ENCODE assay signal across 9 cellular contexts in genomic region chr2:47344890-47345583, GRCh38. TPM values are rescaled to one million over a fixed set of nuclear protein-coding genes. Genes with fewer than 3 reads are reported as not detected.
DNase-seq lines count a peak whose midpoint lies in the region; ATAC-seq, FAIRE-seq and TF ChIP-seq lines count a peak whose summit lies in the region.
"Had no signal": no experiment of that assay in that cellular context is flagged by ENCODE, and none has a peak within 500 bp of the region (broad histone marks: within the 10 kb centered on the region; RNA-seq: fewer than 3 reads in every experiment).

No MANE protein-coding gene starts in this region.

- in situ Hi-C loops in HepG2 (cut with HindIII; ENCODE audit: extremely low pct_ligation_motif_present, low pct_unique_long_range_greater_than_20kb): no loop called here

- no peak overlapping the region for H2AFZ ChIP-seq in HepG2 (ENCODE audit: low read length)

- TF ChIP-seq POLR2A in HepG2 (IDR thresholded peaks at IDR 0.05; ENCODE audit: insufficient read depth in 1 of 2, low read depth in 2 of 2, low read length in 2 of 2): peak; percentile 83 to 91
- peak in 1 of 2 donors; percentile 71 for TF ChIP-seq POLR2A in thyroid gland (IDR thresholded peaks at IDR 0.05)

- peak overlapping the region; percentile 66 to 97 (median 70) for H3K4me3 ChIP-seq in HepG2 (replicated peaks in 1 of 3; ENCODE audit: insufficient read depth in 1 of 3, low read depth in 2 of 3, low read length in 3 of 3)
- peak overlapping the region in 1 of 3 donors; percentile 10 for H3K4me3 ChIP-seq in thyroid gland (replicated peaks in 1 of 3)
- H3K4me3 ChIP-seq in CD4-positive, alpha-beta memory T cell (ENCODE audit: low read length in 2 of 2): no peak overlapping the region

- H3K9me3 Mint-ChIP-seq in CD4-positive, alpha-beta memory T cell: no peaks in the 10 kb centered on the region
- H3K9me3 Mint-ChIP-seq: T-helper 1 cell treated with Interleukin-12 subunit alpha and Interleukin-12 subunit beta and Interleukin-4 antibody, amounts not matched to agents 30 μg/mL and 1 μg/mL, for 36 hours had no signal

- DNase-seq in HEK293T (ENCODE audit: extremely low spot score): peak; percentile 88
- peak; percentile 99 for DNase-seq in NCI-H82 (lab: John Stamatoyannopoulos, UW)
- DNase-seq in ecto neural progenitor cell (ENCODE audit: low spot score): peak; percentile 95
- peak; percentile 100 for DNase-seq in HepG2 (ENCODE audit: low spot score)
- DNase-seq in thyroid gland: peak; percentile 86 to 88
- DNase-seq in activated gamma-delta T cell (lab: John Stamatoyannopoulos, UW): no peak
- DNase-seq in CD4-positive, alpha-beta memory T cell: no peak
- no peak for DNase-seq in T-helper 9 cell

- peaks cover 22% of the 10 kb centered on the region for H3K79me2 ChIP-seq in HepG2 (ENCODE audit: insufficient read depth, low read length)

- H3K4me3 Mint-ChIP-seq in CD4-positive, alpha-beta memory T cell: peak overlapping the region in 2 of 8 donors; percentile 34 to 46
- H3K4me3 Mint-ChIP-seq: T-helper 1 cell treated with Interleukin-12 subunit alpha and Interleukin-12 subunit beta and Interleukin-4 antibody, amounts not matched to agents 30 μg/mL and 1 μg/mL, for 36 hours had no signal

- H3K4me1 Mint-ChIP-seq in CD4-positive, alpha-beta memory T cell: peaks cover 3 to 13% (median 5%) of the 10 kb centered on the region in 4 donors

- H4K20me1 ChIP-seq in HepG2 (ENCODE audit: insufficient read depth, low read length): no peaks in the 10 kb centered on the region

- TF ChIP-seq CTCF in HepG2 (CRISPR knock-in tag; IDR thresholded peaks at IDR 0.05) (0 out of 2 replicates have a peak, but pooled peaks have one; percentile 20), thyroid gland (IDR thresholded peaks at IDR 0.05) (peak in 5 of 6 experiments; percentile 15 to 71 (median 35))

- 2% methylated on average over 13 of the region's 13 CpGs for WGBS in HepG2 (ENCODE audit: low lambda C conversion rate)
- 7 to 11% methylated on average over 13 of the region's 13 CpGs for WGBS in thyroid gland, 2 donors

- H3K27me3 ChIP-seq in HepG2 (ENCODE audit: control insufficient read depth in 1 of 2, insufficient read depth in 2 of 2, low read length in 2 of 2) (no peaks in the 10 kb centered on the region), thyroid gland (no peaks in the 10 kb centered on the region)
- no peaks in the 10 kb centered on the region for H3K27me3 ChIP-seq in CD4-positive, alpha-beta memory T cell (ENCODE audit: insufficient read depth, low read length)

- H3K36me3 ChIP-seq in HepG2 (replicated peaks in 1 of 2; ENCODE audit: control insufficient read depth in 1 of 2, insufficient read depth in 2 of 2, low read length in 2 of 2) (peaks cover 0 to 4% of the 10 kb centered on the region in 2 experiments; a peak in 1 of 5 replicates), thyroid gland (no peaks in the 10 kb centered on the region)
- H3K36me3 ChIP-seq in CD4-positive, alpha-beta memory T cell (ENCODE audit: insufficient read depth, low read length): no peaks in the 10 kb centered on the region

- intact Hi-C loops in HepG2 (cut with micrococcal nuclease; ENCODE audit: unreplicated experiment) (loop anchor here (1.0 to 2.0 kb wide), 2 partner anchors 16 to 44 kb away; no protein-coding TSS in a partner anchor), thyroid gland (cut with DNase I) (no loop called here)
- intact Hi-C loops in CD4-positive, alpha-beta memory T cell (cut with micrococcal nuclease): no loop called here

- peak in 1 of 2 experiments; percentile 85; a peak in 2 of 4 replicates for TF ChIP-seq EP300 in HepG2 (IDR thresholded peaks at IDR 0.05; ENCODE audit: low read depth in 2 of 2, low read length in 2 of 2)
- TF ChIP-seq EP300 in HepG2 (CRISPR knock-in tag; IDR thresholded peaks at IDR 0.05; ENCODE audit: borderline replicate concordance): peak; percentile 49; the same call in 1 of the 2 replicates

- peak overlapping the region; percentile 81 for H3K4me2 ChIP-seq in HepG2 (ENCODE audit: low read depth, low read length)

- FAIRE-seq in HepG2 (lab: Jason Lieb, UNC): peak; percentile 99

- BruUV-seq in HepG2 (replicated peaks; lab: Mats Ljungman, UMichigan): no TSS peak

- peaks cover 16 to 17% of the 10 kb centered on the region in 2 donors for H3K27me3 Mint-ChIP-seq in CD4-positive, alpha-beta memory T cell

- POLR2A ChIA-PET in HEK293T (lab: Yijun Ruan, JAX) (interaction anchor here (0.7 to 1.8 kb wide), 17 partner anchors 8 to 363 kb away, joined by 3 to 13 read pairs (median 4); partner anchors contain the start of gene MSH2), HepG2 (lab: Yijun Ruan, JAX) (interaction anchor here (0.6 to 4.1 kb wide), 27 partner anchors 9 to 438 kb away, joined by 3 to 48 read pairs (median 4); partner anchors contain the start of genes MSH2 and MSH6)
- POLR2A ChIA-PET in CD4-positive, alpha-beta memory T cell (lab: Charles Lee; ENCODE audit: partially characterized antibody): no interaction called here

- H3K27ac ChIP-seq in HepG2 (ENCODE audit: extremely low read length, insufficient read depth, low read length): peak overlapping the region; percentile 84
- peak overlapping the region; percentile 69 to 85 (median 83) for H3K27ac ChIP-seq in thyroid gland
- H3K27ac ChIP-seq in CD4-positive, alpha-beta memory T cell (ENCODE audit: low read depth, low read length): no peak overlapping the region

- peak; percentile 98 for ATAC-seq in HepG2

- no peak for TF ChIP-seq RAD21 in HepG2 (CRISPR knock-in tag; IDR thresholded peaks at IDR 0.05)

- H3K27ac Mint-ChIP-seq in CD4-positive, alpha-beta memory T cell: no peak overlapping the region
- H3K27ac Mint-ChIP-seq: T-helper 1 cell treated with Interleukin-12 subunit alpha and Interleukin-12 subunit beta and Interleukin-4 antibody, amounts not matched to agents 30 μg/mL and 1 μg/mL, for 36 hours had no signal

- H3K9me3 ChIP-seq in HepG2 (ENCODE audit: low read length) (no peaks in the 10 kb centered on the region), thyroid gland (no peaks in the 10 kb centered on the region)
- no peaks in the 10 kb centered on the region for H3K9me3 ChIP-seq in CD4-positive, alpha-beta memory T cell (ENCODE audit: control insufficient read depth in 1 of 2, low read length in 2 of 2)

- peak overlapping the region; percentile 81 for H3K9ac ChIP-seq in HepG2 (ENCODE audit: insufficient read depth, low read depth, low read length)

- no peaks in the 10 kb centered on the region for H3K36me3 Mint-ChIP-seq in CD4-positive, alpha-beta memory T cell

- CTCF ChIA-PET in HEK293T (lab: Yijun Ruan, JAX) (interaction anchor here (0.6 to 2.3 kb wide), 8 partner anchors 9 to 422 kb away, joined by 3 to 17 read pairs (median 3); no protein-coding TSS in a partner anchor), HepG2 (lab: Yijun Ruan, JAX; ENCODE audit: low intra/inter-chr PET ratio, low total read pairs) (interaction anchor here (1.4 kb wide), 1 partner anchor 10 kb away, joined by 3 read pairs; no protein-coding TSS in a partner anchor)
- CTCF ChIA-PET in CD4-positive, alpha-beta memory T cell (lab: Charles Lee; ENCODE audit: partially characterized antibody): interaction anchor here (0.8 kb wide), 1 partner anchor 10 kb away, joined by 3 read pairs; no protein-coding TSS in a partner anchor

- peaks cover 61% of the 10 kb centered on the region for H3K4me1 ChIP-seq in HepG2 (ENCODE audit: insufficient read depth, low read length)
- peaks cover 32 to 62% of the 10 kb centered on the region in 2 donors for H3K4me1 ChIP-seq in thyroid gland
- peaks cover 6% of the 10 kb centered on the region for H3K4me1 ChIP-seq in CD4-positive, alpha-beta memory T cell (ENCODE audit: insufficient read depth, low read length)

RNA-seq across cellular contexts. Expression of gene EPCAM, which starts 24.1 kb away (rescaled TPM):
- total RNA-seq in HepG2 (2016; rRNA removed; fragmentation: Illumina TruSeq; extraction: Trizol) (86.5 and 161 TPM in 2 replicates), thyroid gland (100 to 1,000 TPM; 162 to 220 (median 183) TPM)
- 35.3 and 38.4 TPM in 2 replicates for total RNA-seq in HepG2 (2016; cell fraction: cytosol; rRNA removed; fragmentation: Illumina TruSeq; extraction: Trizol; ENCODE audit: low read depth)
- total RNA-seq in HepG2 (2016; cell fraction: insoluble cytoplasmic fraction; rRNA removed; fragmentation: Illumina TruSeq; extraction: Trizol): 81.2 and 157 TPM in 2 replicates
- total RNA-seq in HepG2 (2016; cell fraction: membrane; rRNA removed; fragmentation: Illumina TruSeq; extraction: Trizol): 43.3 and 50.6 TPM in 2 replicates
- total RNA-seq in HepG2 (2016; cell fraction: nucleus; rRNA removed; fragmentation: Illumina TruSeq; extraction: Trizol): 148 and 175 TPM in 2 replicates
- 54.5 and 71.1 TPM in 2 replicates for polyA plus RNA-seq in HepG2 (2011; rRNA removed)
- 40.5 and 55.7 TPM in 2 replicates for polyA plus RNA-seq in HepG2 (2011; cell fraction: cytosol; rRNA removed)
- polyA plus RNA-seq in HepG2 (2011; cell fraction: nucleus; rRNA removed): 23.7 and 32.0 TPM in 2 replicates
- 133 and 185 TPM in 2 replicates for polyA plus RNA-seq in HepG2 (2012)
- polyA plus RNA-seq in HepG2 (2016; cell fraction: cytosol; fragmentation: Illumina TruSeq; extraction: Trizol; ENCODE audit: low read depth): 40.3 and 47.3 TPM in 2 replicates
- polyA plus RNA-seq in HepG2 (2016; cell fraction: insoluble cytoplasmic fraction; fragmentation: Illumina TruSeq; extraction: Trizol; ENCODE audit: low read depth): 110 and 111 TPM in 2 replicates
- polyA plus RNA-seq in HepG2 (2016; cell fraction: membrane; fragmentation: Illumina TruSeq; extraction: Trizol; ENCODE audit: low read depth): 43.9 and 48.4 TPM in 2 replicates
- 287 and 318 TPM in 2 replicates for polyA plus RNA-seq in HepG2 (2016; cell fraction: nucleus; fragmentation: Illumina TruSeq; extraction: Trizol; ENCODE audit: insufficient read depth, low read depth)
- 0.61 and 14.8 TPM in 2 replicates for polyA minus RNA-seq in HepG2 (2011; rRNA and poly(A)+ RNA removed; ENCODE audit: low replicate concordance)
- polyA minus RNA-seq in HepG2 (2011; cell fraction: cytosol; rRNA and poly(A)+ RNA removed): 51.5 and 59.4 TPM in 2 replicates
- 33.1 and 43.6 TPM in 2 replicates for polyA minus RNA-seq in HepG2 (2011; cell fraction: nucleus; rRNA and poly(A)+ RNA removed)
- not detected for total RNA-seq in CD4-positive, alpha-beta memory T cell
- not detected for polyA plus RNA-seq in CD4-positive, alpha-beta memory T cell

RNA-seq across cellular contexts. Expression of gene MSH2, which starts 57.9 kb away (rescaled TPM):
- 76.3 and 125 TPM in 2 replicates for total RNA-seq in HepG2 (2016; rRNA removed; fragmentation: Illumina TruSeq; extraction: Trizol)
- 12.2 and 14.5 TPM in 2 replicates for total RNA-seq in HepG2 (2016; cell fraction: cytosol; rRNA removed; fragmentation: Illumina TruSeq; extraction: Trizol; ENCODE audit: low read depth)
- total RNA-seq in HepG2 (2016; cell fraction: insoluble cytoplasmic fraction; rRNA removed; fragmentation: Illumina TruSeq; extraction: Trizol): 76.5 and 122 TPM in 2 replicates
- 17.5 and 23.6 TPM in 2 replicates for total RNA-seq in HepG2 (2016; cell fraction: membrane; rRNA removed; fragmentation: Illumina TruSeq; extraction: Trizol)
- total RNA-seq in HepG2 (2016; cell fraction: nucleus; rRNA removed; fragmentation: Illumina TruSeq; extraction: Trizol): 50.2 and 54.3 TPM in 2 replicates
- polyA plus RNA-seq in HepG2 (2011; rRNA removed): 13.5 and 19.9 TPM in 2 replicates
- polyA plus RNA-seq in HepG2 (2011; cell fraction: cytosol; rRNA removed): 7.9 and 10.8 TPM in 2 replicates
- polyA plus RNA-seq in HepG2 (2011; cell fraction: nucleus; rRNA removed): 6.8 and 7.9 TPM in 2 replicates
- 21.3 and 30.0 TPM in 2 replicates for polyA plus RNA-seq in HepG2 (2012)
- 2.7 and 3.2 TPM in 2 replicates for polyA plus RNA-seq in HepG2 (2016; cell fraction: cytosol; fragmentation: Illumina TruSeq; extraction: Trizol; ENCODE audit: low read depth)
- 81.0 and 82.7 TPM in 2 replicates for polyA plus RNA-seq in HepG2 (2016; cell fraction: insoluble cytoplasmic fraction; fragmentation: Illumina TruSeq; extraction: Trizol; ENCODE audit: low read depth)
- polyA plus RNA-seq in HepG2 (2016; cell fraction: membrane; fragmentation: Illumina TruSeq; extraction: Trizol; ENCODE audit: low read depth): 6.4 and 7.3 TPM in 2 replicates
- 42.8 and 46.2 TPM in 2 replicates for polyA plus RNA-seq in HepG2 (2016; cell fraction: nucleus; fragmentation: Illumina TruSeq; extraction: Trizol; ENCODE audit: insufficient read depth, low read depth)
- 14.0 and 23.3 TPM in 2 replicates for polyA minus RNA-seq in HepG2 (2011; rRNA and poly(A)+ RNA removed; ENCODE audit: low replicate concordance)
- polyA minus RNA-seq in HepG2 (2011; cell fraction: cytosol; rRNA and poly(A)+ RNA removed): 19.4 and 20.9 TPM in 2 replicates
- 25.5 and 29.3 TPM in 2 replicates for polyA minus RNA-seq in HepG2 (2011; cell fraction: nucleus; rRNA and poly(A)+ RNA removed)
- 10 to 100 TPM; 21.7 to 28.4 (median 24.3) TPM for total RNA-seq in thyroid gland
- total RNA-seq in CD4-positive, alpha-beta memory T cell: 10 to 100 TPM; 26.2 to 26.4 TPM
- 10 to 100 TPM; 26.1 to 30.5 TPM for polyA plus RNA-seq in CD4-positive, alpha-beta memory T cell

Comparison
In these comparisons a context has a peak if more than half of its experiments do, and no peak if none do; other contexts are left out.
1. DNase-seq: peak in HEK293T (single experiment), NCI-H82 (single experiment), ecto neural progenitor cell (single experiment), HepG2 (single experiment) and thyroid gland (2 of 2); none in activated gamma-delta T cell (single experiment), CD4-positive, alpha-beta memory T cell (0 of 5) and T-helper 9 cell (single experiment).
2. H3K4me3 ChIP-seq: peak in HepG2 (3 of 3); none in CD4-positive, alpha-beta memory T cell (0 of 2).
3. RNA of gene EPCAM, which starts 24.1 kb away (total RNA-seq): 162 to 220 TPM in thyroid gland and 35.3 to 175 TPM in HepG2; not detected in CD4-positive, alpha-beta memory T cell; every median in the first group is over 10 times any median in the second.